ENCODE assay signal across 1 cellular context in the genomic region with DNA sequence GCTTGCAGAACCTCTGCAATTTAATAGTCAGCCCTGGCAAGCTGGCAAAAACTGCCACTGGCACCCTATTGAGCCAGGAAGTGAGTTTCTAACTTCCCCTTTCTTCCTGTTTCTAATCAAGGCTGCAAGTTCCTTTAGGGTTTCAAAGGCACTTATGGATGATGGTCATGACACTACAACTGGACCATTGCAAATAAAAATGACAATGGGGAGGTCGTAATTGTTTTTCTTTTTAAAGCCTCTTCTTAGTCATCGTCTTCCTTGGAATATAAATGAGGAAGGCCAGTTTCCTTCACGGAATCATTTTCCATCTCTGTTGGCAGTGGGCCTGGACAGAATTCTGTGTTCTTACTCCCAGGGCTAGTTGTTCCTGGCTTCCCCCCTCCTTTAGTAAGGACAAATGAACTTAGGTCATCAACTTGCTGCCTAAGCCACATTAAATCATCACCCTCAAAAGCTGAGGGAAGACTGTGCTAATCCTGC.
TF ChIP-seq lines count a peak whose summit lies in the region.

No MANE protein-coding gene starts in this region.

TF ChIP-seq in WTC11, 78 proteins besides CTCF, POLR2A, EP300 and RAD21 (continued from another document):
- TF ChIP-seq, protein P1, sequence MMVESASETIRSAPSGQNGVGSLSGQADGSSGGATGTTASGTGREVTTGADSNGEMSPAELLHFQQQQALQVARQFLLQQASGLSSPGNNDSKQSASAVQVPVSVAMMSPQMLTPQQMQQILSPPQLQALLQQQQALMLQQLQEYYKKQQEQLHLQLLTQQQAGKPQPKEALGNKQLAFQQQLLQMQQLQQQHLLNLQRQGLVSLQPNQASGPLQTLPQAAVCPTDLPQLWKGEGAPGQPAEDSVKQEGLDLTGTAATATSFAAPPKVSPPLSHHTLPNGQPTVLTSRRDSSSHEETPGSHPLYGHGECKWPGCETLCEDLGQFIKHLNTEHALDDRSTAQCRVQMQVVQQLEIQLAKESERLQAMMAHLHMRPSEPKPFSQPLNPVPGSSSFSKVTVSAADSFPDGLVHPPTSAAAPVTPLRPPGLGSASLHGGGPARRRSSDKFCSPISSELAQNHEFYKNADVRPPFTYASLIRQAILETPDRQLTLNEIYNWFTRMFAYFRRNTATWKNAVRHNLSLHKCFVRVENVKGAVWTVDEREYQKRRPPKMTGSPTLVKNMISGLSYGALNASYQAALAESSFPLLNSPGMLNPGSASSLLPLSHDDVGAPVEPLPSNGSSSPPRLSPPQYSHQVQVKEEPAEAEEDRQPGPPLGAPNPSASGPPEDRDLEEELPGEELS (CRISPR knock-in tag; IDR thresholded peaks at IDR 0.05) = no peak
- TF ChIP-seq FOXJ3 (CRISPR knock-in tag; IDR thresholded peaks at IDR 0.05; ENCODE audit: borderline replicate concordance) (no peak), TEAD4 (CRISPR knock-in tag; IDR thresholded peaks at IDR 0.05) (no peak), CREM (CRISPR knock-in tag; IDR thresholded peaks at IDR 0.05) (no peak)
- TF ChIP-seq, protein P2, sequence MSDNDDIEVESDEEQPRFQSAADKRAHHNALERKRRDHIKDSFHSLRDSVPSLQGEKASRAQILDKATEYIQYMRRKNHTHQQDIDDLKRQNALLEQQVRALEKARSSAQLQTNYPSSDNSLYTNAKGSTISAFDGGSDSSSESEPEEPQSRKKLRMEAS (CRISPR knock-in tag; IDR thresholded peaks at IDR 0.05) = no peak
